9 cellular contexts compared by ENCODE assay signal in the genomic region with DNA sequence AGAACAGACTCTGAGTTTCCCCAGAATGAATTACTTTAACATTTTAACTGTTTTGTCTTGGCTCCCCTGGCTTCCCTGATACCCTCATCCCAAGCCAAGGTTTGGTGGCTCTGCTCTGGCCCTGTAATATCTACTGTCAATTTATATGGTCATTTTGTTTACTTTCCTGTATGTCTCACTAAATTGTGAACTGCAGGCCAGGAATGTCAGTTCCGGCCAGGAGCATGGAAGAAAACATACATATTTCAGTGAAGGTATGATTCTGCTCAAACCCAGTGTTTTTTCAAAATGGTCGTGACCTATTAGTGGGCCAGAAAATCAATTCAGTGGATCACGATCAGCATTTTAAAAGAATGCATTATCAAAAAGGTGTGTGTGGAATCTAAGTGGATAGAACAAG. TPM values are rescaled to one million over a fixed set of nuclear protein-coding genes. Genes with fewer than 3 reads are reported as not detected.
DNase-seq lines count a peak whose midpoint lies in the region; ATAC-seq and TF ChIP-seq lines count a peak whose summit lies in the region.
"Had no signal": no experiment of that assay in that cellular context is flagged by ENCODE, and none has a peak within 500 bp of the region (broad histone marks: within the 10 kb centered on the region; RNA-seq: fewer than 3 reads in every experiment).

No MANE protein-coding gene starts in this region.

- DNase-seq in HFFc6 (no peak), glutamatergic neuron (no peak), medulla oblongata (ENCODE audit: extremely low spot score) (no peak), NCI-H187 (lab: John Stamatoyannopoulos, UW) (no peak)
- no peak for DNase-seq in activated CD8-positive, alpha-beta T cell treated with anti-CD3 and anti-CD28 coated beads for 36 hours
- DNase-seq: NCI-H1092 treated with DMSO at 0.1 percent for 48 hours, retina had no signal

- CTCF ChIA-PET in activated CD8-positive, alpha-beta T cell treated with anti-CD3 and anti-CD28 coated beads for 36 hours (lab: Charles Lee) = interaction anchor here (2.1 kb wide), 1 partner anchor 134 kb away, joined by 5 read pairs; no protein-coding TSS in a partner anchor

- H3K27me3 Mint-ChIP-seq in HFFc6 (ENCODE audit: insufficient read depth) (no peaks in the 10 kb centered on the region), glutamatergic neuron (ENCODE audit: unreplicated experiment) (no peaks in the 10 kb centered on the region)
- no peaks in the 10 kb centered on the region for H3K27me3 Mint-ChIP-seq in activated CD8-positive, alpha-beta T cell treated with anti-CD3 and anti-CD28 coated beads for 36 hours
- H3K27me3 Mint-ChIP-seq in stimulated activated memory B cell treated with anti-CD40 and anti-IgM and Interleukin-4, amounts not matched to agents 10 μg/mL and 1 μg/mL and 100 μg/mL, for 72 hours = no peaks in the 10 kb centered on the region

- H3K36me3 Mint-ChIP-seq in HFFc6 (ENCODE audit: low read depth) = no peaks in the 10 kb centered on the region; the same call in 1 of the 2 replicates
- H3K36me3 Mint-ChIP-seq in activated CD8-positive, alpha-beta T cell treated with anti-CD3 and anti-CD28 coated beads for 36 hours (ENCODE audit: low read depth) = no peaks in the 10 kb centered on the region
- H3K36me3 Mint-ChIP-seq in glutamatergic neuron (ENCODE audit: unreplicated experiment) = no peaks in the 10 kb centered on the region
- peaks cover 4% of the 10 kb centered on the region for H3K36me3 Mint-ChIP-seq in stimulated activated memory B cell treated with anti-CD40 and anti-IgM and Interleukin-4, amounts not matched to agents 10 μg/mL and 1 μg/mL and 100 μg/mL, for 72 hours

- H3K4me3 Mint-ChIP-seq in HFFc6 (peak overlapping the region; percentile 91), glutamatergic neuron (ENCODE audit: unreplicated experiment) (peak overlapping the region; percentile 88)
- peak overlapping the region; percentile 84 for H3K4me3 Mint-ChIP-seq in activated CD8-positive, alpha-beta T cell treated with anti-CD3 and anti-CD28 coated beads for 36 hours
- H3K4me3 Mint-ChIP-seq in stimulated activated memory B cell treated with anti-CD40 and anti-IgM and Interleukin-4, amounts not matched to agents 10 μg/mL and 1 μg/mL and 100 μg/mL, for 72 hours = peak overlapping the region; percentile 95

- TF ChIP-seq CTCF in HFFc6 (IDR thresholded peaks at IDR 0.05) (no peak), glutamatergic neuron (IDR thresholded peaks at IDR 0.05; ENCODE audit: partially characterized antibody, unreplicated experiment) (no peak)
- TF ChIP-seq CTCF in activated CD8-positive, alpha-beta T cell treated with anti-CD3 and anti-CD28 coated beads for 36 hours (IDR thresholded peaks at IDR 0.05) = no peak

- no peak for ATAC-seq in activated CD8-positive, alpha-beta T cell treated with anti-CD3 and anti-CD28 coated beads for 36 hours
- no peak for ATAC-seq in stimulated activated memory B cell treated with anti-CD40 and anti-IgM and Interleukin-4, amounts not matched to agents 10 μg/mL and 1 μg/mL and 100 μg/mL, for 72 hours
- ATAC-seq in HG03039 (IDR thresholded peaks at IDR 0.05; ENCODE audit: unreplicated experiment) = no peak

- intact Hi-C loops in activated CD8-positive, alpha-beta T cell treated with anti-CD3 and anti-CD28 coated beads for 36 hours (cut with micrococcal nuclease) = loop anchor here (10.0 kb wide), 1 partner anchor 401 kb away; no protein-coding TSS in a partner anchor

- POLR2A ChIA-PET in activated CD8-positive, alpha-beta T cell treated with anti-CD3 and anti-CD28 coated beads for 36 hours (lab: Charles Lee) = interaction anchor here (0.9 to 2.0 kb wide), 2 partner anchors 8 to 14 kb away, joined by 3 to 9 read pairs; no protein-coding TSS in a partner anchor

- H3K4me1 Mint-ChIP-seq in HFFc6 (ENCODE audit: low read depth) (peaks cover 41% of the 10 kb centered on the region), glutamatergic neuron (ENCODE audit: low read depth, unreplicated experiment) (no peaks in the 10 kb centered on the region)
- H3K4me1 Mint-ChIP-seq in activated CD8-positive, alpha-beta T cell treated with anti-CD3 and anti-CD28 coated beads for 36 hours (ENCODE audit: low read depth) = peaks cover 14% of the 10 kb centered on the region
- peaks cover 21% of the 10 kb centered on the region for H3K4me1 Mint-ChIP-seq in stimulated activated memory B cell treated with anti-CD40 and anti-IgM and Interleukin-4, amounts not matched to agents 10 μg/mL and 1 μg/mL and 100 μg/mL, for 72 hours

- H3K9me3 Mint-ChIP-seq in HFFc6 (no peaks in the 10 kb centered on the region), glutamatergic neuron (ENCODE audit: unreplicated experiment) (no peaks in the 10 kb centered on the region)
- H3K9me3 Mint-ChIP-seq in activated CD8-positive, alpha-beta T cell treated with anti-CD3 and anti-CD28 coated beads for 36 hours = no peaks in the 10 kb centered on the region
- no peaks in the 10 kb centered on the region for H3K9me3 Mint-ChIP-seq in stimulated activated memory B cell treated with anti-CD40 and anti-IgM and Interleukin-4, amounts not matched to agents 10 μg/mL and 1 μg/mL and 100 μg/mL, for 72 hours

- peak overlapping the region; percentile 98 for H3K27ac Mint-ChIP-seq in HFFc6
- no peak overlapping the region for H3K27ac Mint-ChIP-seq in activated CD8-positive, alpha-beta T cell treated with anti-CD3 and anti-CD28 coated beads for 36 hours
- no peak overlapping the region for H3K27ac Mint-ChIP-seq in glutamatergic neuron (ENCODE audit: unreplicated experiment)
- peak overlapping the region; percentile 92 for H3K27ac Mint-ChIP-seq in stimulated activated memory B cell treated with anti-CD40 and anti-IgM and Interleukin-4, amounts not matched to agents 10 μg/mL and 1 μg/mL and 100 μg/mL, for 72 hours

RNA-seq across cellular contexts. Expression of gene RPGR, which starts 1.2 kb away (rescaled TPM):
- total RNA-seq in HFFc6 (2021; fragmentation: NEBNext Ultra II Directional; extraction: Animal tissue kit (Norgen Biotek cat#: 25700)) = 1 to 10 TPM; 3.0 to 5.8 (median 4.1) TPM
- total RNA-seq in activated CD8-positive, alpha-beta T cell treated with anti-CD3 and anti-CD28 coated beads for 36 hours = 1 to 10 TPM; 7.0 to 7.1 TPM
- 4.6 TPM for total RNA-seq in glutamatergic neuron (ENCODE audit: unreplicated experiment)

RNA-seq across cellular contexts. Expression of gene OTC, which starts 26.3 kb away (rescaled TPM):
- total RNA-seq in HFFc6 (2021; fragmentation: NEBNext Ultra II Directional; extraction: Animal tissue kit (Norgen Biotek cat#: 25700)) = not detected
- total RNA-seq in activated CD8-positive, alpha-beta T cell treated with anti-CD3 and anti-CD28 coated beads for 36 hours = under 1 TPM in 1 of 2 experiments, not detected in 1; 0.23 TPM
- total RNA-seq in glutamatergic neuron (ENCODE audit: unreplicated experiment) = not detected

Comparison
In these comparisons a context has a peak if more than half of its experiments do, and no peak if none do; other contexts are left out.
1. H3K27ac Mint-ChIP-seq: peak in HFFc6 (single experiment) and stimulated activated memory B cell treated with anti-CD40 and anti-IgM and Interleukin-4, amounts not matched to agents 10 μg/mL and 1 μg/mL and 100 μg/mL, for 72 hours (single experiment); none in activated CD8-positive, alpha-beta T cell treated with anti-CD3 and anti-CD28 coated beads for 36 hours (single experiment) and glutamatergic neuron (single experiment).
2. Peak in every context shown above with its lines, with median percentiles within 50 percentile points of each other: H3K4me3 Mint-ChIP-seq.